Comparison of ENCODE assay signal across 9 cellular contexts in genomic region chr2:64748561-64748960, GRCh38.
DNase-seq lines count a peak whose midpoint lies in the region; TF ChIP-seq lines count a peak whose summit lies in the region.
"Had no signal": no experiment of that assay in that cellular context is flagged by ENCODE, and none has a peak within 500 bp of the region (broad histone marks: within the 10 kb centered on the region; RNA-seq: fewer than 3 reads in every experiment).

No MANE protein-coding gene starts in this region.

- no peaks in the 10 kb centered on the region for H3K36me3 ChIP-seq in GM06990 (ENCODE audit: control insufficient read depth, insufficient read depth, low read length)
- H3K36me3 ChIP-seq in Peyer's patch, result no peaks in the 10 kb centered on the region
- no peaks in the 10 kb centered on the region for H3K36me3 ChIP-seq in sigmoid colon
- no peaks in the 10 kb centered on the region for H3K36me3 ChIP-seq in ovary

- H3K9me3 ChIP-seq in Peyer's patch, result no peaks in the 10 kb centered on the region
- H3K9me3 ChIP-seq in sigmoid colon, result no peaks in the 10 kb centered on the region
- no peaks in the 10 kb centered on the region for H3K9me3 ChIP-seq in ovary

- 57 to 60% methylated on average over 2 of the region's 2 CpGs for WGBS in sigmoid colon, 2 donors
- 49 to 50% (median 50%) methylated on average over 2 of the region's 2 CpGs for WGBS in ovary, 3 donors

- intact Hi-C loops in sigmoid colon (cut with DNase I) (no loop called here), ovary (cut with DNase I) (no loop called here)

- H3K27me3 ChIP-seq in GM06990 (replicated peaks; ENCODE audit: control insufficient read depth, insufficient read depth, low read length), result no peaks in the 10 kb centered on the region
- H3K27me3 ChIP-seq in Peyer's patch, result no peaks in the 10 kb centered on the region
- H3K27me3 ChIP-seq in sigmoid colon, result no peaks in the 10 kb centered on the region
- H3K27me3 ChIP-seq in ovary, result no peaks in the 10 kb centered on the region

- no peak for TF ChIP-seq POLR2A in Peyer's patch (IDR thresholded peaks at IDR 0.05)
- TF ChIP-seq POLR2A in sigmoid colon (IDR thresholded peaks at IDR 0.05), result no peak
- TF ChIP-seq POLR2A in ovary (IDR thresholded peaks at IDR 0.05), result no peak

- peak overlapping the region; percentile 96 to 99 (median 98) for H3K27ac ChIP-seq in Peyer's patch
- H3K27ac ChIP-seq in sigmoid colon, result peak overlapping the region; percentile 94 to 98 (median 98)
- H3K27ac ChIP-seq in ovary, result peak overlapping the region in 1 of 2 donors; percentile 96

- DNase-seq in GM06990 (ENCODE audit: extremely low read depth, insufficient read length), result no peak
- no peak for DNase-seq in Peyer's patch
- DNase-seq in epithelial cell of esophagus (ENCODE audit: low read depth), result no peak
- no peak for DNase-seq in sigmoid colon
- no peak for DNase-seq in ovary
- no peak for DNase-seq in germinal center (ENCODE audit: low spot score)
- DNase-seq in NCI-H2227 (lab: John Stamatoyannopoulos, UW; ENCODE audit: unreplicated experiment), result no peak
- no peak for DNase-seq in NOMO-1 treated with dmso at 0.1 percent for 144 hours (lab: John Stamatoyannopoulos, UW; ENCODE audit: unreplicated experiment)
- DNase-seq: NCI-H2081 treated with DMSO at 0.1 percent for 48 hours had no signal

- H3K4me1 ChIP-seq in Peyer's patch (peaks cover 0 to 23% (median 5%) of the 10 kb centered on the region in 4 donors), sigmoid colon (peaks cover 0 to 26% (median 14%) of the 10 kb centered on the region in 4 donors), ovary (ENCODE audit: insufficient read depth) (peaks cover 8% of the 10 kb centered on the region)

- TF ChIP-seq EP300 in sigmoid colon (IDR thresholded peaks at IDR 0.05) (no peak), ovary (IDR thresholded peaks at IDR 0.05) (no peak)

- no peak for TF ChIP-seq CTCF in GM06990 (IDR thresholded peaks at IDR 0.05; ENCODE audit: insufficient read depth, low read length, poor library complexity, severe bottlenecking)
- no peak for TF ChIP-seq CTCF in Peyer's patch (IDR thresholded peaks at IDR 0.05)
- no peak for TF ChIP-seq CTCF in epithelial cell of esophagus (IDR thresholded peaks at IDR 0.05; ENCODE audit: insufficient read depth, low read depth, low read length, missing control alignments)
- no peak for TF ChIP-seq CTCF in sigmoid colon (IDR thresholded peaks at IDR 0.05)
- no peak for TF ChIP-seq CTCF in ovary (IDR thresholded peaks at IDR 0.05)

- peak overlapping the region; percentile 90 for H3K4me3 ChIP-seq in GM06990 (replicated peaks; ENCODE audit: low read depth, low read length)
- H3K4me3 ChIP-seq in Peyer's patch, result no peak overlapping the region
- H3K4me3 ChIP-seq in epithelial cell of esophagus (ENCODE audit: low read length), result peak overlapping the region; percentile 4
- no peak overlapping the region for H3K4me3 ChIP-seq in sigmoid colon
- no peak overlapping the region for H3K4me3 ChIP-seq in ovary

Comparison
In these comparisons a context has a peak if more than half of its experiments do, and no peak if none do; other contexts are left out.
1. H3K4me3 ChIP-seq: peak in GM06990 (single experiment) and epithelial cell of esophagus (single experiment); none in Peyer's patch (0 of 4), sigmoid colon (0 of 4) and ovary (single experiment).